ENCODE assay signal across 1 cellular context in genomic region chr4:67545199-67545995, GRCh38.
A peak's percentile ranks its signal among the peaks of the same experiment; 100 is the strongest.
TF ChIP-seq lines count a peak whose summit lies in the region.

Gene CENPC, minus strand, starts transcription at chr4:67545503. Its CDS starts 148 bp downstream, at chr4:67545355.

TF ChIP-seq in HepG2, 621 proteins besides CTCF, POLR2A, EP300 and RAD21 (continued from another document and continues in another):
- TF ChIP-seq ZHX2 (IDR thresholded peaks at IDR 0.05; ENCODE audit: low read depth) (no peak), ZHX2 (CRISPR knock-in tag; IDR thresholded peaks at IDR 0.05; ENCODE audit: borderline replicate concordance) (peak; percentile 81; the same call in 1 of the 2 replicates), ZFP36L2 (CRISPR knock-in tag; IDR thresholded peaks at IDR 0.05) (no peak), PRPF4 (IDR thresholded peaks at IDR 0.05; ENCODE audit: low read depth, low read length, poor library complexity, severe bottlenecking) (no peak), ZNF713 (CRISPR knock-in tag; IDR thresholded peaks at IDR 0.05) (peak; percentile 42; the same call in 1 of the 2 replicates), SP4 (CRISPR knock-in tag; IDR thresholded peaks at IDR 0.05) (no peak), JUN (CRISPR knock-in tag; IDR thresholded peaks at IDR 0.05) (no peak), ZNF501 (CRISPR knock-in tag; IDR thresholded peaks at IDR 0.05) (peak; percentile 77; the same call in 1 of the 2 replicates), HBP1 (CRISPR knock-in tag; IDR thresholded peaks at IDR 0.05; ENCODE audit: low read depth) (no peak; the same call in 1 of the 2 replicates), GLI4 (CRISPR knock-in tag; IDR thresholded peaks at IDR 0.05; ENCODE audit: borderline replicate concordance) (no peak), HOXD1 (CRISPR knock-in tag; IDR thresholded peaks at IDR 0.05) (no peak), ZNF143 (CRISPR knock-in tag; IDR thresholded peaks at IDR 0.05) (no peak), REST (IDR thresholded peaks at IDR 0.05; ENCODE audit: borderline replicate concordance in 1 of 2, low read depth in 1 of 2, low read length in 2 of 2) (no peak), PAXIP1 (CRISPR knock-in tag; conservative IDR thresholded peaks at IDR 0.05) (0 out of 2 replicates have a peak, but pooled peaks have one; percentile 11), ZNF460 (CRISPR knock-in tag; IDR thresholded peaks at IDR 0.05; ENCODE audit: borderline replicate concordance) (no peak), MAFK (conservative IDR thresholded peaks at IDR 0.05 in 1 of 2, IDR thresholded peaks at IDR 0.05 in 1 of 2; ENCODE audit: low read length in 2 of 2) (no peak), BATF2 (CRISPR knock-in tag; IDR thresholded peaks at IDR 0.05) (no peak), ZNF83 (CRISPR knock-in tag; IDR thresholded peaks at IDR 0.05; ENCODE audit: borderline replicate concordance) (no peak), ZBTB34 (CRISPR knock-in tag; IDR thresholded peaks at IDR 0.05) (no peak), ZNF609 (CRISPR knock-in tag; IDR thresholded peaks at IDR 0.05; ENCODE audit: borderline replicate concordance) (no peak), ZNF362 (CRISPR knock-in tag; IDR thresholded peaks at IDR 0.05; ENCODE audit: borderline replicate concordance) (no peak), HOMEZ (CRISPR knock-in tag; IDR thresholded peaks at IDR 0.05; ENCODE audit: low read depth) (peak; percentile 93), MIER3 (CRISPR knock-in tag; IDR thresholded peaks at IDR 0.05; ENCODE audit: borderline replicate concordance) (no peak), ZNF768 (CRISPR knock-in tag; IDR thresholded peaks at IDR 0.05) (peak; percentile 61; the same call in 1 of the 2 replicates), PITX1 (CRISPR knock-in tag; IDR thresholded peaks at IDR 0.05) (peak; percentile 71; the same call in 1 of the 2 replicates), ATM (IDR thresholded peaks at IDR 0.05; ENCODE audit: borderline replicate concordance) (no peak)
